In genomic region chr7:30877993-30878392, GRCh38 we compare ENCODE assay signal across 28 cellular contexts. TPM values are rescaled to one million over a fixed set of nuclear protein-coding genes. Genes with fewer than 3 reads are reported as not detected.
"Had no signal": no experiment of that assay in that cellular context is flagged by ENCODE, and none has a peak within 500 bp of the region (broad histone marks: within the 10 kb centered on the region; RNA-seq: fewer than 3 reads in every experiment).

No MANE protein-coding gene starts in this region.

- DNase-seq: activated B cell treated with CpG ODN at 0.5 μM for 24 hours; activated CD4-positive, alpha-beta T cell treated with anti-CD3 and anti-CD28 coated beads for 48 hours; activated CD4-positive, alpha-beta T cell treated with anti-CD3 and anti-CD28 coated beads, Interleukin-2, amount 50 U/mL, for 1 hour; activated CD4-positive, alpha-beta T cell treated with anti-CD3 and anti-CD28 coated beads, Interleukin-2, amount 50 U/mL, for 48 hours; activated CD8-positive, alpha-beta memory T cell treated with anti-CD3 and anti-CD28 coated beads for 24 hours; activated CD8-positive, alpha-beta T cell treated with anti-CD3 and anti-CD28 coated beads for 36 hours; activated effector memory CD4-positive, alpha-beta T cell treated with Interleukin-2 at 50 U/mL for 16 hours; activated gamma-delta T cell treated with Interleukin-2 at 50 U/mL for 16 hours; activated naive CD4-positive, alpha-beta T cell treated with anti-CD3 and anti-CD28 coated beads, Interleukin-2, amount 50 U/mL, for 16 hours; activated naive CD4-positive, alpha-beta T cell treated with Interleukin-2 at 50 U/mL for 16 hours; activated T-cell treated with anti-CD3 and anti-CD28 coated beads, Interleukin-2, amount 50 U/mL, for 4 hours; amniotic stem cell; aorta; dorsolateral prefrontal cortex; effector memory CD4-positive, alpha-beta T cell; endodermal cell; foreskin keratinocyte; gastrocnemius medialis; T-helper 1 cell; T-helper 17 cell; T1000; WERI-Rb-1 had no signal

- ATAC-seq: activated CD4-positive, CD25-positive, alpha-beta regulatory T cell treated with anti-CD3 and anti-CD28 coated beads, Interleukin-2, amount 50 U/mL, for 24 hours; activated CD8-positive, alpha-beta T cell treated with anti-CD3 and anti-CD28 coated beads for 36 hours; activated T-cell treated with anti-CD3 and anti-CD28 coated beads, Interleukin-2, amount 50 U/mL, for 4 hours; activated T-helper 17 cell treated with anti-CD3 and anti-CD28 coated beads, Interleukin-2, amount 50 U/mL, for 72 hours; esophagus mucosa; foreskin keratinocyte; gastrocnemius medialis; T-helper 17 cell had no signal

- H3K27me3 ChIP-seq: breast epithelium, cardiac muscle cell, dorsolateral prefrontal cortex, gastrocnemius medialis had no signal

- H3K36me3 ChIP-seq: cardiac muscle cell, gastrocnemius medialis, WERI-Rb-1 had no signal

- H3K4me3 ChIP-seq: breast epithelium, cardiac muscle cell, coronary artery, dorsolateral prefrontal cortex, gastrocnemius medialis had no signal

- H3K4me1 ChIP-seq: breast epithelium, foreskin keratinocyte had no signal

- H3K27ac ChIP-seq: breast epithelium, cardiac muscle cell, coronary artery, dorsolateral prefrontal cortex, foreskin keratinocyte, WERI-Rb-1 had no signal

- H3K9me3 ChIP-seq: gastrocnemius medialis had no signal

RNA-seq across cellular contexts. Expression of gene AQP1, which starts 33.7 kb away (rescaled TPM):
- total RNA-seq: foreskin keratinocyte had no signal
